ENCODE assay signal across 8 cellular contexts in the genomic region with DNA sequence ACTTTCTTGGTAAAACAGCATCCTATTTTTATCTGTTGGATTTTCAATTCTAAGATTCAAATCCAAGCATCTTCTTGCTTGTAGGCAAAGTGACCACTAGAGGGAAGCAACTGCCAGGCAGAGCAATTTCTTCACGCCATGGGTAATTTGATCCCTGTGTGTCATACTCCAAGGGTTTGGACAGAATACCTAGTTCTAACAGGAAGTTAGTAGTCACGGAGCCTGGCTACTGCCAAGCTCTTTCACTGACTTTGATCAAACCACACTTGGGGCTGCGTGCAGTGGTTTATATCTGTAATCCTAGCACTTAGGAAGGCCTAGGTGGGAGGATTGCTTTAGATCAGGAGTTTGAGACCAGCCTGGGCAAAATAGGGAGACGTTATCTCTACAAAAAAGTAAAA.
A peak's percentile ranks its signal among the peaks of the same experiment; 100 is the strongest.
DNase-seq lines count a peak whose midpoint lies in the region; ATAC-seq, FAIRE-seq and TF ChIP-seq lines count a peak whose summit lies in the region.

No MANE protein-coding gene starts in this region.

- H3K27me3 ChIP-seq in skeletal muscle satellite cell (ENCODE audit: control insufficient read depth, insufficient read depth, low read length), result no peaks in the 10 kb centered on the region

- DNase-seq in ELF-1 (ENCODE audit: low read depth, low spot score), result peak; percentile 80
- peak; percentile 86 for DNase-seq in HT-29 (ENCODE audit: low spot score)
- DNase-seq in NCI-H524 treated with DMSO at 0.1 percent for 48 hours (lab: John Stamatoyannopoulos, UW), result peak; percentile 69
- DNase-seq in astrocyte of the hippocampus (ENCODE audit: low read depth, low spot score), result peak; percentile 98
- DNase-seq in iPS DF 19.7 (ENCODE audit: low read depth, low spot score), result peak; percentile 75
- no peak for DNase-seq in GM12892 (ENCODE audit: insufficient read length)

- H3K9me3 ChIP-seq in skeletal muscle satellite cell (replicated peaks; ENCODE audit: low read length), result no peaks in the 10 kb centered on the region

- H3K4me3 ChIP-seq in skeletal muscle satellite cell (ENCODE audit: low read length), result no peak overlapping the region

- FAIRE-seq in GM12892 (lab: Jason Lieb, UNC), result no peak

- no peak for ATAC-seq in GM19467 (IDR thresholded peaks at IDR 0.05; ENCODE audit: unreplicated experiment)

- peaks cover 59% of the 10 kb centered on the region for H3K4me1 ChIP-seq in skeletal muscle satellite cell (ENCODE audit: control insufficient read depth, insufficient read depth, low read length)

- peak overlapping the region; percentile 38 for H3K9ac ChIP-seq in skeletal muscle satellite cell (ENCODE audit: low read depth, low read length)

- no peak for TF ChIP-seq POLR2A in GM12892 (IDR thresholded peaks at IDR 0.05; ENCODE audit: low read depth, low read length)

- H3K36me3 ChIP-seq in skeletal muscle satellite cell (ENCODE audit: insufficient read depth, low read length), result no peaks in the 10 kb centered on the region

- peak overlapping the region; percentile 29 for H3K4me2 ChIP-seq in skeletal muscle satellite cell (ENCODE audit: low read length)
